32 cellular contexts compared by ENCODE assay signal in genomic region chr22:48828688-48829087, GRCh38.
"Had no signal": no experiment of that assay in that cellular context is flagged by ENCODE, and none has a peak within 500 bp of the region (broad histone marks: within the 10 kb centered on the region; RNA-seq: fewer than 3 reads in every experiment).

No MANE protein-coding gene starts in this region.

- H3K27me3 ChIP-seq: brain microvascular endothelial cell, MG63, SJSA1 had no signal

- H3K4me1 Mint-ChIP-seq: activated naive CD8-positive, alpha-beta T cell treated with anti-CD3 and anti-CD28 coated beads for 36 hours; activated T-helper 17 cell treated with anti-CD3 and anti-CD28 coated beads, Interleukin-2, amount 50 U/mL, for 72 hours; WTC11 had no signal

- H3K4me1 ChIP-seq: SJSA1 had no signal

- DNase-seq: activated CD4-positive, alpha-beta memory T cell treated with anti-CD3 and anti-CD28 coated beads for 36 hours; activated CD4-positive, alpha-beta T cell treated with anti-CD3 and anti-CD28 coated beads for 4 hours; activated CD4-positive, alpha-beta T cell treated with anti-CD3 and anti-CD28 coated beads, Interleukin-2, amount 50 U/mL, for 1 hour; activated CD4-positive, CD25-positive, alpha-beta regulatory T cell treated with anti-CD3 and anti-CD28 coated beads, Interleukin-2, amount 50 U/mL, for 72 hours; activated CD8-positive, alpha-beta memory T cell treated with anti-CD3 and anti-CD28 coated beads for 24 hours; activated CD8-positive, alpha-beta memory T cell treated with anti-CD3 and anti-CD28 coated beads, Interleukin-2, amount 10 ng/mL, durations not matched to agents 7 days and 5 days; activated gamma-delta T cell treated with Interleukin-2 at 50 U/mL for 16 hours; activated naive CD4-positive, alpha-beta T cell treated with anti-CD3 and anti-CD28 coated beads, Interleukin-2, amount 50 U/mL, for 16 hours; activated naive CD8-positive, alpha-beta T cell treated with anti-CD3 and anti-CD28 coated beads for 36 hours; activated T-cell treated with anti-CD3 and anti-CD28 coated beads, Interleukin-2, amount 50 U/mL, for 1 hour; activated T-cell treated with anti-CD3 and anti-CD28 coated beads, Interleukin-2, amount 50 U/mL, for 72 hours; amniotic stem cell; aorta; brain microvascular endothelial cell; central memory CD4-positive, alpha-beta T cell; Kasumi-1; KG1; MG63; NCI-H1048; NCI-H1105 treated with DMSO at 0.1 percent for 48 hours; NCI-H1436; NCI-H1694 treated with DMSO at 0.1 percent for 48 hours; NCI-H524 treated with DMSO at 0.1 percent for 48 hours; RPMI8226; SHP77 treated with DMSO at 0.1 percent for 48 hours; SK-N-SH had no signal

- H3K4me2 ChIP-seq: SK-N-SH had no signal

- H3K9me3 ChIP-seq: MG63, SK-N-SH had no signal

- H3K36me3 Mint-ChIP-seq: activated CD8-positive, alpha-beta memory T cell treated with anti-CD3 and anti-CD28 coated beads, Interleukin-2, amount 10 ng/mL, durations not matched to agents 7 days and 5 days; activated naive CD8-positive, alpha-beta T cell treated with anti-CD3 and anti-CD28 coated beads for 36 hours had no signal

- H3K36me3 ChIP-seq: brain microvascular endothelial cell, MG63, SJSA1 had no signal

- H3K27ac ChIP-seq: brain microvascular endothelial cell, SJSA1 had no signal

- H3K4me3 ChIP-seq: MG63, SJSA1 had no signal

- H3K4me3 Mint-ChIP-seq: activated CD4-positive, alpha-beta memory T cell treated with anti-CD3 and anti-CD28 coated beads for 36 hours; activated CD8-positive, alpha-beta memory T cell treated with anti-CD3 and anti-CD28 coated beads, Interleukin-2, amount 10 ng/mL, durations not matched to agents 7 days and 5 days; activated naive CD8-positive, alpha-beta T cell treated with anti-CD3 and anti-CD28 coated beads for 36 hours; activated T-cell treated with anti-CD3 and anti-CD28 coated beads, Interleukin-2, amount 50 U/mL, for 72 hours; activated T-helper 17 cell treated with anti-CD3 and anti-CD28 coated beads, Interleukin-2, amount 50 U/mL, for 72 hours; T-helper 1 cell treated with Interleukin-12 subunit alpha and Interleukin-12 subunit beta and Interleukin-4 antibody, amounts not matched to agents 30 μg/mL and 1 μg/mL, for 36 hours; T-helper 2 cell treated with Interferon-gamma antibody and Interleukin-4, amounts not matched to agents 5 μg/mL and 100 μg/mL, for 36 hours; WTC11 had no signal

- ATAC-seq: activated CD8-positive, alpha-beta memory T cell treated with anti-CD3 and anti-CD28 coated beads, Interleukin-2, amount 10 ng/mL, durations not matched to agents 7 days and 5 days; activated T-cell treated with anti-CD3 and anti-CD28 coated beads, Interleukin-2, amount 50 U/mL, for 72 hours; activated T-helper 17 cell treated with anti-CD3 and anti-CD28 coated beads, Interleukin-2, amount 50 U/mL, for 72 hours; Panc1; WTC11 had no signal

- H3K9ac ChIP-seq: SK-N-SH had no signal

- H3K27ac Mint-ChIP-seq: activated CD4-positive, alpha-beta memory T cell treated with anti-CD3 and anti-CD28 coated beads for 36 hours; activated CD8-positive, alpha-beta memory T cell treated with anti-CD3 and anti-CD28 coated beads, Interleukin-2, amount 10 ng/mL, durations not matched to agents 7 days and 5 days; activated naive CD8-positive, alpha-beta T cell treated with anti-CD3 and anti-CD28 coated beads for 36 hours; activated T-cell treated with anti-CD3 and anti-CD28 coated beads, Interleukin-2, amount 50 U/mL, for 72 hours; activated T-helper 17 cell treated with anti-CD3 and anti-CD28 coated beads, Interleukin-2, amount 50 U/mL, for 72 hours; T-helper 1 cell treated with Interleukin-12 subunit alpha and Interleukin-12 subunit beta and Interleukin-4 antibody, amounts not matched to agents 30 μg/mL and 1 μg/mL, for 36 hours; T-helper 2 cell treated with Interferon-gamma antibody and Interleukin-4, amounts not matched to agents 5 μg/mL and 100 μg/mL, for 36 hours; WTC11 had no signal
